Comparison of ENCODE assay signal across 23 cellular contexts in the genomic region with DNA sequence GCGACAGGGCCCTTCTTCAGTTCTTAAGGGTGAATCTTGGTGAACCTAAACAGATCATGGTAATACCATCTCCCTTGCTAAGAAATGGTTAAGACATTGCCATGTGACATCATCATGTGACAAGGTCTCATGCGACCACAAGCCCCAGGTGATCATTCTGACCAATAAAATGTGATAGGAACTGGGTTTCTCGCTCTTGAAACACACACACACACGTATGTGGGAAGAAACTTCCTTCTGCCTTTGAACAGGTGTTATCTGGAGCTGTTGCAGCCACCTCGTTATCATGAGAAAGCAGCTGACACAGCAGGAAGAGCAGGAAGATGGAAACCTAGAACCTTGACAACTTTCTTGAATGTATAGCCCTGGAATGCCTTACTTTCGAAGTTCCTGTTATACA. TPM values are rescaled to one million over a fixed set of nuclear protein-coding genes. Genes with fewer than 3 reads are reported as not detected.
DNase-seq lines count a peak whose midpoint lies in the region; ATAC-seq, FAIRE-seq and TF ChIP-seq lines count a peak whose summit lies in the region.
"Had no signal": no experiment of that assay in that cellular context is flagged by ENCODE, and none has a peak within 500 bp of the region (broad histone marks: within the 10 kb centered on the region; RNA-seq: fewer than 3 reads in every experiment).

No MANE protein-coding gene starts in this region.

- in situ Hi-C loops in mammary epithelial cell (cut with MboI; ENCODE audit: low sequenced_read_pairs in 2 of 2) = no loop called here

- no peaks in the 10 kb centered on the region for H3K79me2 ChIP-seq in mammary epithelial cell (ENCODE audit: insufficient read depth, low read length)

- no peak overlapping the region for H3K4me2 ChIP-seq in mammary epithelial cell (ENCODE audit: insufficient read depth, low read depth, low read length)

- dilution Hi-C loops in mammary epithelial cell (cut with HindIII; ENCODE audit: low sequenced_read_pairs) = no loop called here

- intact Hi-C loops in mammary epithelial cell (cut with micrococcal nuclease) = no loop called here
- intact Hi-C loops in pancreas (cut with DNase I) = no loop called here
- intact Hi-C loops in left ventricle myocardium inferior (cut with micrococcal nuclease) = no loop called here

- H3K4me3 ChIP-seq in LNCaP clone FGC (ENCODE audit: low read depth, low read length) (no peak overlapping the region), mammary epithelial cell (replicated peaks in 1 of 3; ENCODE audit: insufficient read depth in 1 of 3, low read depth in 2 of 3, low read length in 3 of 3) (no peak overlapping the region), pancreas (no peak overlapping the region), left ventricle myocardium inferior (no peak overlapping the region)
- H3K4me3 ChIP-seq: gastrocnemius medialis, MG63, ovary, thyroid gland had no signal

- H3K27me3 ChIP-seq in mammary epithelial cell (ENCODE audit: insufficient read depth, low read length) (no peaks in the 10 kb centered on the region), pancreas (no peaks in the 10 kb centered on the region), left ventricle myocardium inferior (ENCODE audit: low read depth) (no peaks in the 10 kb centered on the region)
- H3K27me3 ChIP-seq: gastrocnemius medialis, MG63, ovary, thyroid gland had no signal

- ATAC-seq in GM19351 (IDR thresholded peaks at IDR 0.05; ENCODE audit: unreplicated experiment) (peak; percentile 37), pancreas (peak in 3 of 4 donors; percentile 15 to 41 (median 23)), HG02981 (IDR thresholded peaks at IDR 0.05; ENCODE audit: unreplicated experiment) (no peak), GM18498 (IDR thresholded peaks at IDR 0.05; ENCODE audit: unreplicated experiment) (no peak)
- ATAC-seq: activated T-cell treated with anti-CD3 and anti-CD28 coated beads, Interleukin-2, amount 50 U/mL, for 4 hours; gastrocnemius medialis; natural killer cell; sciatic nerve; stimulated activated naive CD8-positive, alpha-beta T cell treated with anti-CD3 and anti-CD28 coated beads, Interleukin-15, Interleukin-2, amounts not matched to agents 100 U/mL and 50 U/mL, for 24 hours had no signal

- CTCF ChIA-PET in mammary epithelial cell (lab: Charles Lee; ENCODE audit: low non-redundant PET) = no interaction called here

- DNase-seq in LNCaP clone FGC (ENCODE audit: low read depth) (peak; percentile 39), mammary epithelial cell (no peak), pancreas (no peak), LoVo (ENCODE audit: low spot score) (no peak), left ventricle myocardium inferior (no peak)
- DNase-seq: activated CD4-positive, alpha-beta T cell treated with anti-CD3 and anti-CD28 coated beads for 4 hours; activated T-cell treated with anti-CD3 and anti-CD28 coated beads, Interleukin-2, amount 50 U/mL, for 4 hours; effector CD8-positive, alpha-beta T cell; gastrocnemius medialis; MG63; natural killer cell; NCI-H1694; NCI-H2227 treated with DMSO at 0.1 percent for 48 hours; ovary; stimulated activated naive CD8-positive, alpha-beta T cell treated with anti-CD3 and anti-CD28 coated beads, Interleukin-15, Interleukin-2, amounts not matched to agents 100 U/mL and 50 U/mL, for 24 hours had no signal

- H2AFZ ChIP-seq in mammary epithelial cell (ENCODE audit: low read depth, low read length) = peak overlapping the region; percentile 88

- no peak for TF ChIP-seq CTCF in LNCaP clone FGC (IDR thresholded peaks at IDR 0.05; ENCODE audit: control insufficient read depth, extremely low read depth, insufficient read depth)
- no peak for TF ChIP-seq CTCF in mammary epithelial cell (conservative IDR thresholded peaks at IDR 0.05 in 1 of 2, IDR thresholded peaks at IDR 0.05 in 1 of 2; ENCODE audit: extremely low read depth in 1 of 2, insufficient read depth in 1 of 2, low read depth in 1 of 2, low read length in 2 of 2)
- no peak for TF ChIP-seq CTCF in pancreas (IDR thresholded peaks at IDR 0.05)
- no peak for TF ChIP-seq CTCF in left ventricle myocardium inferior (IDR thresholded peaks at IDR 0.05; ENCODE audit: borderline replicate concordance)

- H3K4me1 ChIP-seq in mammary epithelial cell (ENCODE audit: insufficient read depth, low read length) (peaks cover 13% of the 10 kb centered on the region), pancreas (peaks cover 0 to 3% (median 0%) of the 10 kb centered on the region in 3 donors), left ventricle myocardium inferior (peaks cover 28% of the 10 kb centered on the region)

- BruUV-seq in mammary epithelial cell (replicated peaks; lab: Mats Ljungman, UMichigan) = no TSS peak

- no peaks in the 10 kb centered on the region for H3K36me3 ChIP-seq in mammary epithelial cell (ENCODE audit: insufficient read depth, low read length)
- peaks cover 0 to 11% (median 0%) of the 10 kb centered on the region in 3 donors for H3K36me3 ChIP-seq in pancreas
- H3K36me3 ChIP-seq in left ventricle myocardium inferior = peaks cover 15% of the 10 kb centered on the region
- H3K36me3 ChIP-seq: MG63, ovary, thyroid gland had no signal

- no peaks in the 10 kb centered on the region for H3K9me3 ChIP-seq in mammary epithelial cell (replicated peaks; ENCODE audit: insufficient read depth, low read length)
- H3K9me3 ChIP-seq in pancreas = no peaks in the 10 kb centered on the region
- H3K9me3 ChIP-seq in left ventricle myocardium inferior (replicated peaks) = no peaks in the 10 kb centered on the region
- H3K9me3 ChIP-seq: gastrocnemius medialis, MG63, ovary, thyroid gland had no signal

- no peak for FAIRE-seq in pancreas (lab: Jason Lieb, UNC)

- H3K27ac ChIP-seq in mammary epithelial cell (ENCODE audit: insufficient read depth, low read depth, low read length) (no peak overlapping the region), pancreas (peak overlapping the region in 1 of 4 donors; percentile 22), left ventricle myocardium inferior (replicated peaks) (no peak overlapping the region)
- H3K27ac ChIP-seq: gastrocnemius medialis, ovary had no signal

- WGBS in mammary epithelial cell (ENCODE audit: low coverage, missing lambda C conversion rate) = 82% methylated on average over 6 of the region's 6 CpGs
- 58 to 75% methylated on average over 6 of the region's 6 CpGs for WGBS in pancreas, 2 donors

- H3K9ac ChIP-seq in mammary epithelial cell (ENCODE audit: insufficient read depth, low read length) = no peak overlapping the region

- H4K20me1 ChIP-seq in mammary epithelial cell (ENCODE audit: insufficient read depth, low read length) = no peaks in the 10 kb centered on the region

RNA-seq across cellular contexts. Expression of gene SOD3, which starts 10.2 kb away (rescaled TPM):
- total RNA-seq in mammary epithelial cell = under 1 TPM in 1 of 2 donors, not detected in 1; 0.17 TPM
- polyA plus RNA-seq in mammary epithelial cell = not detected
- polyA minus RNA-seq in mammary epithelial cell = not detected
- total RNA-seq in pancreas = 10 to 100 TPM; 31.2 to 43.9 (median 37.6) TPM
- 10 to 100 TPM; 21.2 to 38.6 TPM for polyA plus RNA-seq in pancreas
- total RNA-seq in left ventricle myocardium inferior = 64.2 TPM
- total RNA-seq: natural killer cell; SK-MEL-5; T-helper 1 cell treated with Interleukin-12 subunit alpha and Interleukin-12 subunit beta and Interleukin-4 antibody, amounts not matched to agents 30 ng/mL and 1 ng/mL, for 36 hours had no signal
- polyA plus RNA-seq: CD14-positive monocyte had no signal

Comparison
In these comparisons a context has a peak if more than half of its experiments do, and no peak if none do; other contexts are left out.
1. ATAC-seq: peak in GM19351 (single experiment) and pancreas (3 of 4); none in HG02981 (single experiment) and GM18498 (single experiment).
2. RNA of gene SOD3, which starts 10.2 kb away (total RNA-seq): 64.2 TPM in left ventricle myocardium inferior (single experiment) and 31.2 to 43.9 TPM in pancreas; 0.17 TPM in mammary epithelial cell; every median in the first group is over 10 times any median in the second.